In genomic region chr4:89724716-89725115, GRCh38 we compare ENCODE assay signal across 13 cellular contexts.
DNase-seq lines count a peak whose midpoint lies in the region; ATAC-seq and TF ChIP-seq lines count a peak whose summit lies in the region.
"Had no signal": no experiment of that assay in that cellular context is flagged by ENCODE, and none has a peak within 500 bp of the region (broad histone marks: within the 10 kb centered on the region; RNA-seq: fewer than 3 reads in every experiment).

No MANE protein-coding gene starts in this region.

- no peaks in the 10 kb centered on the region for H3K9me2 ChIP-seq in SK-N-SH

- H3K9me3 Mint-ChIP-seq in HFFc6 = no peaks in the 10 kb centered on the region
- H3K9me3 Mint-ChIP-seq in natural killer cell treated with Interleukin-12 subunit alpha and Interleukin-12 subunit beta and Interleukin-15 and Interleukin-18, amount 100 ng/mL, for 72 hours = no peaks in the 10 kb centered on the region

- no peaks in the 10 kb centered on the region for H3K27me3 Mint-ChIP-seq in HFFc6 (ENCODE audit: insufficient read depth)
- peaks cover 0 to 8% of the 10 kb centered on the region in 2 donors for H3K27me3 Mint-ChIP-seq in natural killer cell treated with Interleukin-12 subunit alpha and Interleukin-12 subunit beta and Interleukin-15 and Interleukin-18, amount 100 ng/mL, for 72 hours

- peak overlapping the region; percentile 74 for H3K4me3 Mint-ChIP-seq in HFFc6
- H3K4me3 Mint-ChIP-seq in natural killer cell treated with Interleukin-12 subunit alpha and Interleukin-12 subunit beta and Interleukin-15 and Interleukin-18, amount 100 ng/mL, for 72 hours = no peak overlapping the region

- WGBS in SK-N-SH (ENCODE audit: low lambda C conversion rate) = 56% methylated on average over 2 of the region's 2 CpGs

- H3K27me3 ChIP-seq in SK-N-SH (ENCODE audit: insufficient read depth) = no peaks in the 10 kb centered on the region
- H3K27me3 ChIP-seq: ovary, testis had no signal

- peak overlapping the region; percentile 31; the same call in 1 of the 2 replicates for H3K9ac ChIP-seq in SK-N-SH

- H4K20me1 ChIP-seq in SK-N-SH (ENCODE audit: insufficient read depth) = no peaks in the 10 kb centered on the region

- CTCF ChIA-PET in SK-N-SH (lab: Yijun Ruan, JAX) = no interaction called here

- no peak for ATAC-seq in HG02938 (IDR thresholded peaks at IDR 0.05; ENCODE audit: unreplicated experiment)
- no peak for ATAC-seq in GM21576 (IDR thresholded peaks at IDR 0.05; ENCODE audit: unreplicated experiment)
- ATAC-seq in natural killer cell treated with Interleukin-12 subunit alpha and Interleukin-12 subunit beta and Interleukin-15 and Interleukin-18, amount 100 ng/mL, for 72 hours = no peak

- H3K4me2 ChIP-seq in SK-N-SH = no peak overlapping the region; the same call in 1 of the 2 replicates

- H3K36me3 ChIP-seq in SK-N-SH (replicated peaks in 1 of 2; ENCODE audit: control insufficient read depth in 1 of 2, insufficient read depth in 2 of 2, low read length in 1 of 2) = peaks cover 0 to 4% of the 10 kb centered on the region in 2 experiments
- H3K36me3 ChIP-seq: ovary had no signal

- TF ChIP-seq RAD21 in SK-N-SH (IDR thresholded peaks at IDR 0.05; ENCODE audit: low read length) = no peak

- TF ChIP-seq CTCF in HFFc6 (IDR thresholded peaks at IDR 0.05) (no peak), SK-N-SH (IDR thresholded peaks at IDR 0.05) (no peak), fibroblast of pulmonary artery (IDR thresholded peaks at IDR 0.05; ENCODE audit: low read length, missing control alignments) (no peak)

- H3K4me1 Mint-ChIP-seq in HFFc6 (ENCODE audit: low read depth) = peaks cover 37% of the 10 kb centered on the region
- H3K4me1 Mint-ChIP-seq in natural killer cell treated with Interleukin-12 subunit alpha and Interleukin-12 subunit beta and Interleukin-15 and Interleukin-18, amount 100 ng/mL, for 72 hours (ENCODE audit: low read depth in 2 of 2) = no peaks in the 10 kb centered on the region

- DNase-seq in HFFc6 = peak; percentile 84
- no peak for DNase-seq in SK-N-SH
- DNase-seq in fibroblast of pulmonary artery (ENCODE audit: low read depth) = peak; percentile 46
- DNase-seq in superior temporal gyrus (ENCODE audit: extremely low spot score) = peak; percentile 53
- no peak for DNase-seq in natural killer cell treated with Interleukin-12 subunit alpha and Interleukin-12 subunit beta and Interleukin-15 and Interleukin-18, amount 100 ng/mL, for 72 hours (ENCODE audit: low spot score)
- DNase-seq: activated CD4-positive, alpha-beta T cell treated with anti-CD3 and anti-CD28 coated beads, Interleukin-2, amount 50 U/mL, for 4 hours; ovary; RPMI8226; stimulated activated CD4-positive, alpha-beta T cell treated with anti-CD3 and anti-CD28 coated beads, Interleukin-12 subunit alpha, Interleukin-12 subunit beta, amount 100 ng/mL, for 4 hours; testis had no signal

- no peaks in the 10 kb centered on the region for H3K9me3 ChIP-seq in SK-N-SH
- H3K9me3 ChIP-seq: ovary, testis had no signal

- POLR2A ChIA-PET in SK-N-SH (lab: Yijun Ruan, JAX) = no interaction called here

- no peaks in the 10 kb centered on the region; a peak in 1 of 4 replicates for H3K4me1 ChIP-seq in SK-N-SH (ENCODE audit: control insufficient read depth in 1 of 2, insufficient read depth in 2 of 2, low read depth in 1 of 2, low read length in 1 of 2)
- H3K4me1 ChIP-seq: testis had no signal

- H3K27ac Mint-ChIP-seq in HFFc6 = peak overlapping the region; percentile 94
- H3K27ac Mint-ChIP-seq in natural killer cell treated with Interleukin-12 subunit alpha and Interleukin-12 subunit beta and Interleukin-15 and Interleukin-18, amount 100 ng/mL, for 72 hours = no peak overlapping the region

- H3K27ac ChIP-seq in SK-N-SH (ENCODE audit: low read depth in 2 of 2, low read length in 1 of 2) = peak overlapping the region in 1 of 2 experiments; percentile 69; a peak in 2 of 4 replicates
- H3K27ac ChIP-seq: ovary, testis had no signal

- no peaks in the 10 kb centered on the region for H3F3A ChIP-seq in SK-N-SH (replicated peaks; ENCODE audit: insufficient read depth)

- H3K4me3 ChIP-seq in SK-N-SH (ENCODE audit: low read depth in 2 of 2, low read length in 1 of 2) (no peak overlapping the region), fibroblast of pulmonary artery (replicated peaks; ENCODE audit: low read depth, low read length) (no peak overlapping the region)
- H3K4me3 ChIP-seq: lung, ovary, testis had no signal

- no peaks in the 10 kb centered on the region for H3K79me2 ChIP-seq in SK-N-SH (ENCODE audit: insufficient read depth)

- TF ChIP-seq EP300 in SK-N-SH (IDR thresholded peaks at IDR 0.05; ENCODE audit: borderline replicate concordance in 1 of 2, low read depth in 1 of 2, low read length in 1 of 2) = no peak

- no peak overlapping the region for H2AFZ ChIP-seq in SK-N-SH (ENCODE audit: low read depth)

- H3K36me3 Mint-ChIP-seq in HFFc6 (ENCODE audit: low read depth) = no peaks in the 10 kb centered on the region; the same call in 1 of the 2 replicates
- no peaks in the 10 kb centered on the region for H3K36me3 Mint-ChIP-seq in natural killer cell treated with Interleukin-12 subunit alpha and Interleukin-12 subunit beta and Interleukin-15 and Interleukin-18, amount 100 ng/mL, for 72 hours

TF ChIP-seq in SK-N-SH, 30 proteins besides CTCF, POLR2A, EP300 and RAD21:
- TF ChIP-seq FOSL2 (IDR thresholded peaks at IDR 0.05; ENCODE audit: borderline replicate concordance, low read depth) (0 out of 2 replicates have a peak, but pooled peaks have one; percentile 15), EZH2phosphoT487 (IDR thresholded peaks at IDR 0.05; ENCODE audit: borderline replicate concordance, low read depth) (no peak), ZBTB33 (IDR thresholded peaks at IDR 0.05; ENCODE audit: borderline replicate concordance, low read depth) (no peak)

Comparison
In these comparisons a context has a peak if more than half of its experiments do, and no peak if none do; other contexts are left out.
1. DNase-seq: peak in HFFc6 (single experiment), fibroblast of pulmonary artery (single experiment) and superior temporal gyrus (single experiment); none in SK-N-SH (single experiment) and natural killer cell treated with Interleukin-12 subunit alpha and Interleukin-12 subunit beta and Interleukin-15 and Interleukin-18, amount 100 ng/mL, for 72 hours (single experiment).